In the genomic region with DNA sequence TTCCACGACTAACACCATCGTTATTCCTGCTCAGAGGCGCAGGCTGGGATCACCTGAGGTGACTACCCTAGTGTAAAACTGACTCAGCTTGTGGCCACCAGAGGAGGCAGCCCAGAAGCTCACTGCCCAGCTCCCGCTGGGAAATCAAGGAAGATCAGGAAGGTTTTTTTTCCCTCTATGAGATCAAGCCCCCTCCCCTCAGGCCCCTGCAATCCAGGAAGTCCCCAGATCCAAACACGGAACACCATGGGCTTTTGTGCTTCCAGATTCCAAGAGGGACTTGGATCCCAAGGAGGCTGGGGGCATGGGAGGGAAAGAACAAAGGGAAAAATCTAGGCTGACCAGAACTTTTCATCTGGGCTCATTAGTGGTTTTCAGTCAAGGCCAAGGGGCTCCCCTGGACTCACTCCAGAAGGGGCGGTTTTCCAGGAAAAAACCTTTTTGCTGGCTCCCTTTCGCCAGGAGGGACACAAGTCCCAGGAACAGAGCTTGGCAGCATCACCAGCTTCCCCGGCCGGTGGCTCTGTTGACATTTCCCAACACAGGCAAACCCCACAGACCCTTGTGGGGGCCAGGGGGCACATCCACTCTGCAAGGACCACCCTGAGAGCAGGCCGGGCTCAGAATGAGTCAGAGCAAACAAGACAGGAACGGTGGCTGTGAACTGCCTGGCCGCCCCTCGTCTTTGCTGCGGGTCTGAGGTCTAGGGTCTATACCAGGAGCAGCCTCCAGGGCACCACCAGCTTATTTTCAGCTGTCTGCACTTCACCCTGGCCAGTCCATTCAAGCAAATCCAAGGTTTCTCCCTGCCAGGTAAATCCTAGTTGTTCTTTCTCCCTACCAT, we compare ENCODE assay signal across 9 cellular contexts. TPM values are rescaled to one million over a fixed set of nuclear protein-coding genes. Genes with fewer than 3 reads are reported as not detected.
DNase-seq lines count a peak whose midpoint lies in the region; ATAC-seq, FAIRE-seq and TF ChIP-seq lines count a peak whose summit lies in the region.
"Had no signal": no experiment of that assay in that cellular context is flagged by ENCODE, and none has a peak within 500 bp of the region (broad histone marks: within the 10 kb centered on the region; RNA-seq: fewer than 3 reads in every experiment).

No MANE protein-coding gene starts in this region.

- H3K4me3 Mint-ChIP-seq in GM23338: no peak overlapping the region; the same call in 2 of the 3 replicates
- no peak overlapping the region for H3K4me3 Mint-ChIP-seq in activated T-helper 2 cell treated with anti-CD3 and anti-CD28 coated beads, Interferon-gamma antibody, Interleukin-2, Interleukin-4, amounts not matched to agents 10 μg/mL and 5 μg/mL and 100 μg/mL, durations not matched to agents 14 hours and 24 hours and 36 hours (ENCODE audit: low read depth)

- H3K4me1 ChIP-seq in GM23338 (ENCODE audit: insufficient read depth) (peaks cover 45% of the 10 kb centered on the region), iPS-15b (ENCODE audit: control insufficient read depth, insufficient read depth, low read length) (peaks cover 16% of the 10 kb centered on the region), small intestine (ENCODE audit: control insufficient read depth in 2 of 2, insufficient read depth in 1 of 2, low read depth in 1 of 2, low read length in 1 of 2) (peaks cover 1 to 29% of the 10 kb centered on the region in 2 donors)

- H3K27me3 ChIP-seq in GM23338 (ENCODE audit: insufficient read depth): no peaks in the 10 kb centered on the region
- no peaks in the 10 kb centered on the region for H3K27me3 ChIP-seq in iPS-15b (ENCODE audit: control insufficient read depth, insufficient read depth, low read length)
- no peaks in the 10 kb centered on the region for H3K27me3 ChIP-seq in small intestine (ENCODE audit: control insufficient read depth in 2 of 2, insufficient read depth in 2 of 2, low read length in 2 of 2)

- H3K9me3 ChIP-seq in iPS-15b (ENCODE audit: control insufficient read depth, insufficient read depth, low read length): no peaks in the 10 kb centered on the region
- no peaks in the 10 kb centered on the region for H3K9me3 ChIP-seq in small intestine (ENCODE audit: control insufficient read depth, low read depth)

- intact Hi-C loops in activated T-helper 2 cell treated with anti-CD3 and anti-CD28 coated beads, Interferon-gamma antibody, Interleukin-2, Interleukin-4, amounts not matched to agents 10 μg/mL and 5 μg/mL and 100 μg/mL, durations not matched to agents 14 hours and 24 hours and 36 hours (cut with micrococcal nuclease): no loop called here

- H3K9me2 ChIP-seq in GM23338 (ENCODE audit: insufficient read depth): no peaks in the 10 kb centered on the region

- H3K36me3 Mint-ChIP-seq in GM23338 (ENCODE audit: low read depth): peaks cover 21% of the 10 kb centered on the region
- peaks cover 56% of the 10 kb centered on the region for H3K36me3 Mint-ChIP-seq in activated T-helper 2 cell treated with anti-CD3 and anti-CD28 coated beads, Interferon-gamma antibody, Interleukin-2, Interleukin-4, amounts not matched to agents 10 μg/mL and 5 μg/mL and 100 μg/mL, durations not matched to agents 14 hours and 24 hours and 36 hours (ENCODE audit: low read depth)

- peak overlapping the region; percentile 80 for H3K27ac Mint-ChIP-seq in GM23338
- H3K27ac Mint-ChIP-seq in activated T-helper 2 cell treated with anti-CD3 and anti-CD28 coated beads, Interferon-gamma antibody, Interleukin-2, Interleukin-4, amounts not matched to agents 10 μg/mL and 5 μg/mL and 100 μg/mL, durations not matched to agents 14 hours and 24 hours and 36 hours: peak overlapping the region; percentile 80

- H4K20me1 ChIP-seq in GM23338 (replicated peaks; ENCODE audit: insufficient read depth): peaks cover 38% of the 10 kb centered on the region

- peaks cover 93% of the 10 kb centered on the region for H3K79me2 ChIP-seq in GM23338 (replicated peaks; ENCODE audit: insufficient read depth)

- peak overlapping the region; percentile 70 for H3K27ac ChIP-seq in GM23338 (ENCODE audit: low read depth)
- peak overlapping the region; percentile 30 to 92 for H3K27ac ChIP-seq in small intestine (ENCODE audit: low read depth in 1 of 2, low read length in 1 of 2)

- H3F3A ChIP-seq in GM23338 (replicated peaks; ENCODE audit: low read depth): 0 out of 2 replicates have a peak, but pooled peaks cover 2% of the 10 kb centered on the region

- H2AFZ ChIP-seq in GM23338: no peak overlapping the region

- 50 to 55% (median 54%) methylated on average over 14 of the region's 14 CpGs for WGBS in small intestine, 3 donors

- H3K9me3 Mint-ChIP-seq in GM23338: no peaks in the 10 kb centered on the region
- H3K9me3 Mint-ChIP-seq in activated T-helper 2 cell treated with anti-CD3 and anti-CD28 coated beads, Interferon-gamma antibody, Interleukin-2, Interleukin-4, amounts not matched to agents 10 μg/mL and 5 μg/mL and 100 μg/mL, durations not matched to agents 14 hours and 24 hours and 36 hours: no peaks in the 10 kb centered on the region

- peak overlapping the region; percentile 50 for H3K9ac ChIP-seq in iPS-15b (ENCODE audit: low read depth, low read length)

- peak; percentile 56 for ATAC-seq in GM23338
- no peak for ATAC-seq in GM21528 (IDR thresholded peaks at IDR 0.05; ENCODE audit: low FRiP score, unreplicated experiment)
- ATAC-seq in HG02763 (IDR thresholded peaks at IDR 0.05; ENCODE audit: unreplicated experiment): no peak

- peaks cover 42% of the 10 kb centered on the region for H3K4me1 Mint-ChIP-seq in GM23338
- H3K4me1 Mint-ChIP-seq in activated T-helper 2 cell treated with anti-CD3 and anti-CD28 coated beads, Interferon-gamma antibody, Interleukin-2, Interleukin-4, amounts not matched to agents 10 μg/mL and 5 μg/mL and 100 μg/mL, durations not matched to agents 14 hours and 24 hours and 36 hours (ENCODE audit: low read depth): peaks cover 64% of the 10 kb centered on the region

- H3K4me3 ChIP-seq in GM23338 (no peak overlapping the region), iPS-15b (ENCODE audit: low read depth, low read length) (no peak overlapping the region), small intestine (ENCODE audit: low read depth in 1 of 2, low read length in 2 of 2) (no peak overlapping the region)

- H3K27me3 Mint-ChIP-seq in GM23338 (ENCODE audit: insufficient read depth, low read depth, poor library complexity): peaks cover 6% of the 10 kb centered on the region
- no peaks in the 10 kb centered on the region for H3K27me3 Mint-ChIP-seq in activated T-helper 2 cell treated with anti-CD3 and anti-CD28 coated beads, Interferon-gamma antibody, Interleukin-2, Interleukin-4, amounts not matched to agents 10 μg/mL and 5 μg/mL and 100 μg/mL, durations not matched to agents 14 hours and 24 hours and 36 hours (ENCODE audit: low read depth)

- no peak for TF ChIP-seq CTCF in GM23338 (conservative IDR thresholded peaks at IDR 0.05; ENCODE audit: low read depth in 2 of 2)

- 0 out of 2 replicates have a peak overlapping the region, but pooled peaks have one; percentile 19 for H3K4me2 ChIP-seq in GM23338

- DNase-seq in GM23338 (ENCODE audit: low spot score): no peak
- DNase-seq in activated T-helper 2 cell treated with anti-CD3 and anti-CD28 coated beads, Interferon-gamma antibody, Interleukin-2, Interleukin-4, amounts not matched to agents 10 μg/mL and 5 μg/mL and 100 μg/mL, durations not matched to agents 14 hours and 24 hours and 36 hours (ENCODE audit: low spot score): no peak
- DNase-seq in small intestine: no peak
- no peak for DNase-seq in SIG-M5 treated with dmso at 0.1 percent for 504 hours (lab: John Stamatoyannopoulos, UW; ENCODE audit: unreplicated experiment)
- DNase-seq in NCI-H748 treated with DMSO at 0.1 percent for 48 hours (lab: John Stamatoyannopoulos, UW): no peak
- DNase-seq: cortex of kidney had no signal

- no peak for FAIRE-seq in small intestine (lab: Jason Lieb, UNC)

- H3K36me3 ChIP-seq in GM23338 (ENCODE audit: insufficient read depth) (peaks cover 10% of the 10 kb centered on the region; the same call in 1 of the 2 replicates), iPS-15b (ENCODE audit: control insufficient read depth, insufficient read depth, low read length) (peaks cover 19% of the 10 kb centered on the region), small intestine (ENCODE audit: control insufficient read depth in 2 of 2, insufficient read depth in 2 of 2, low read length in 2 of 2) (peaks cover 9 to 10% of the 10 kb centered on the region in 2 donors)

TF ChIP-seq in GM23338, 12 proteins besides CTCF, POLR2A, EP300 and RAD21 (continues in another document):
- TF ChIP-seq JUNB (IDR thresholded peaks at IDR 0.05; ENCODE audit: unreplicated experiment) (no peak), ZNF331 (CRISPR knock-in tag; IDR thresholded peaks at IDR 0.05; ENCODE audit: low read depth) (no peak), EZH2phosphoT487 (IDR thresholded peaks at IDR 0.05; ENCODE audit: unreplicated experiment) (no peak), NANOG (IDR thresholded peaks at IDR 0.05; ENCODE audit: borderline replicate concordance) (no peak)

RNA-seq across cellular contexts. Expression of a gene that starts 36.8 kb away (rescaled TPM):
- total RNA-seq in GM23338 (2014; rRNA removed; shearing (Covaris generic)): 204 and 233 TPM in 2 replicates
- polyA plus RNA-seq in GM23338 (2016; fragmentation: Nextera tagmentation; extraction: Ambion mirVana) (55.4 and 58.4 TPM in 2 replicates), small intestine (100 to 1,000 TPM in 2 of 3 donors, 10 to 100 TPM in 1; 95.4 to 156 (median 130) TPM)
- 619 and 645 TPM in 2 replicates for total RNA-seq in activated T-helper 2 cell treated with anti-CD3 and anti-CD28 coated beads, Interferon-gamma antibody, Interleukin-2, Interleukin-4, amounts not matched to agents 10 μg/mL and 5 μg/mL and 100 μg/mL, durations not matched to agents 14 hours and 24 hours and 36 hours
